ENCODE assay signal across 11 cellular contexts in genomic region chr22:32802291-32802826, GRCh38. TPM values are rescaled to one million over a fixed set of nuclear protein-coding genes. Genes with fewer than 3 reads are reported as not detected.
DNase-seq lines count a peak whose midpoint lies in the region; ATAC-seq lines count a peak whose summit lies in the region.
"Had no signal": no experiment of that assay in that cellular context is flagged by ENCODE, and none has a peak within 500 bp of the region (broad histone marks: within the 10 kb centered on the region; RNA-seq: fewer than 3 reads in every experiment).

No MANE protein-coding gene starts in this region.

- H3K79me1 ChIP-seq in mesendoderm (ENCODE audit: low read length) = no peaks in the 10 kb centered on the region

- H2BK120ac ChIP-seq in mesendoderm (ENCODE audit: low read depth, low read length) = no peak overlapping the region

- ATAC-seq in GM19395 (IDR thresholded peaks at IDR 0.05; ENCODE audit: unreplicated experiment) = no peak
- no peak for ATAC-seq in GM21529 (IDR thresholded peaks at IDR 0.05; ENCODE audit: unreplicated experiment)

- no CpG with 5 or more reads among the region's 12 CpGs for WGBS in mesendoderm (ENCODE audit: extremely low coverage, insufficient coverage, low lambda C conversion rate)
- 24% methylated on average over 12 of the region's 12 CpGs for WGBS in thymus

- no peaks in the 10 kb centered on the region for H3K79me2 ChIP-seq in mesendoderm (ENCODE audit: control insufficient read depth, insufficient read depth, low read length)

- peak overlapping the region; percentile 47 to 49 for H3K9ac ChIP-seq in duodenal mucosa (ENCODE audit: low read depth in 1 of 2, low read length in 2 of 2)
- H3K9ac ChIP-seq in mesendoderm (ENCODE audit: low read length) = peak overlapping the region; percentile 80

- H3K23ac ChIP-seq in mesendoderm (ENCODE audit: low read length) = no peak overlapping the region

- H3K4me1 ChIP-seq in duodenal mucosa (ENCODE audit: control insufficient read depth in 1 of 2, insufficient read depth in 2 of 2, low read length in 2 of 2) (peaks cover 0 to 4% of the 10 kb centered on the region in 2 donors), mesendoderm (ENCODE audit: control insufficient read depth, low read depth, low read length) (peaks cover 14% of the 10 kb centered on the region), thymus (ENCODE audit: control insufficient read depth, insufficient read depth, low read length) (peaks cover 7% of the 10 kb centered on the region)

- peak overlapping the region; percentile 89 for H3K56ac ChIP-seq in mesendoderm (ENCODE audit: low read length)

- no peak overlapping the region for H4K5ac ChIP-seq in mesendoderm (ENCODE audit: low read length)

- H2AK5ac ChIP-seq in mesendoderm (ENCODE audit: low read length) = no peak overlapping the region

- H3K4me3 ChIP-seq in duodenal mucosa (ENCODE audit: low read depth in 1 of 2, low read length in 2 of 2) = peak overlapping the region; percentile 61 to 63
- peak overlapping the region; percentile 54 for H3K4me3 ChIP-seq in mesendoderm (ENCODE audit: low read length)
- H3K4me3 ChIP-seq in thymus (ENCODE audit: low read length) = peak overlapping the region; percentile 49

- no peak overlapping the region for H2BK5ac ChIP-seq in mesendoderm (ENCODE audit: low read length)

- H3K27ac ChIP-seq in duodenal mucosa (ENCODE audit: low read depth, low read length) (peak overlapping the region; percentile 48), mesendoderm (ENCODE audit: low read depth, low read length) (no peak overlapping the region), thymus (ENCODE audit: low read depth) (peak overlapping the region; percentile 8), substantia nigra (ENCODE audit: low read depth, low read length, poor library complexity, severe bottlenecking) (no peak overlapping the region)
- H3K27ac ChIP-seq: 22Rv1 had no signal

- peak overlapping the region; percentile 85 for H3K4me2 ChIP-seq in mesendoderm (ENCODE audit: low read length)

- no peaks in the 10 kb centered on the region for H3K36me3 ChIP-seq in duodenal mucosa (ENCODE audit: control insufficient read depth in 1 of 2, insufficient read depth in 2 of 2, low read length in 2 of 2)
- H3K36me3 ChIP-seq in mesendoderm (ENCODE audit: control insufficient read depth, insufficient read depth, low read length) = no peaks in the 10 kb centered on the region
- no peaks in the 10 kb centered on the region for H3K36me3 ChIP-seq in thymus (ENCODE audit: control insufficient read depth, insufficient read depth)

- DNase-seq in DMS 273 (lab: John Stamatoyannopoulos, UW; ENCODE audit: unreplicated experiment) (peak; percentile 29), DMS 273 treated with DMSO at 0.1 percent for 48 hours (lab: John Stamatoyannopoulos, UW) (no peak), mesendoderm (no peak), substantia nigra (lab: John Stamatoyannopoulos, UW) (no peak)
- DNase-seq: activated naive CD4-positive, alpha-beta T cell; T-helper 1 cell had no signal

- H3K4ac ChIP-seq in mesendoderm (ENCODE audit: low read depth, low read length) = no peak overlapping the region

- no peaks in the 10 kb centered on the region for H3K9me3 ChIP-seq in duodenal mucosa (ENCODE audit: control insufficient read depth in 1 of 2, low read length in 2 of 2)
- H3K9me3 ChIP-seq in thymus (ENCODE audit: control insufficient read depth) = no peaks in the 10 kb centered on the region

- no peak overlapping the region for H2BK15ac ChIP-seq in mesendoderm (replicated peaks; ENCODE audit: low read depth)

- no peak overlapping the region for H3K18ac ChIP-seq in mesendoderm (ENCODE audit: low read length)

- H4K8ac ChIP-seq in mesendoderm (ENCODE audit: low read depth, low read length) = no peak overlapping the region

- peaks cover 18 to 32% of the 10 kb centered on the region in 2 donors for H3K27me3 ChIP-seq in duodenal mucosa (ENCODE audit: control insufficient read depth in 1 of 2, insufficient read depth in 2 of 2, low read length in 2 of 2)
- no peaks in the 10 kb centered on the region for H3K27me3 ChIP-seq in mesendoderm (ENCODE audit: insufficient read depth, low read length, poor library complexity)
- H3K27me3 ChIP-seq in thymus (ENCODE audit: control insufficient read depth, insufficient read depth) = peaks cover 26% of the 10 kb centered on the region

RNA-seq across cellular contexts. Expression of gene TIMP3, which starts 0.9 kb away (rescaled TPM):
- 8.8 TPM for polyA plus RNA-seq in mesendoderm (2013, experiment 1 of 2)
- 9.2 TPM for polyA plus RNA-seq in mesendoderm (2013, experiment 2 of 2)
- polyA plus RNA-seq in thymus = 29.7 TPM

Comparison
In these comparisons a context has a peak if more than half of its experiments do, and no peak if none do; other contexts are left out.
1. H3K27ac ChIP-seq: peak in duodenal mucosa (single experiment) and thymus (single experiment); none in mesendoderm (single experiment) and substantia nigra (single experiment).
2. Peak in every context shown above with its lines, with median percentiles within 50 percentile points of each other: H3K4me3 ChIP-seq.